33 cellular contexts compared by ENCODE assay signal in the genomic region with DNA sequence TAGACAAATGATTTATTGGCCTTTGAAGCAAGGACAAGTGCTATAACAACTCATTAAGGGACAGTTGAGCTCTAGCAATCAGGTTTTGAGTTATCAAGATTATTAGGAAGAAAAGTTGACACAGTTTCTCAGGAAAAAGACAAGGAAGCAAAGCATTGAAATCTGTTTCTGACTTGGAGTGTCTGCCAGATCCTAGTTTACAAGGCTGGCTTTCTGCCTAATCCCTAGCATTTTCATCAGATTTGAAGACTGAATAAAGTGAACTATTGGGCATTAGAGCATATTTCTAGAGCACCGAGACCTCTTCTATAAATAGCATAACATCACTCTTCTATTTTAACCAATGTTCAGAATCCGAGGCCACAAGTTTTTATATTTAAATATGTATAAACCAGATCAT. TPM values are rescaled to one million over a fixed set of nuclear protein-coding genes. Genes with fewer than 3 reads are reported as not detected.
DNase-seq lines count a peak whose midpoint lies in the region; ATAC-seq and TF ChIP-seq lines count a peak whose summit lies in the region.
"Had no signal": no experiment of that assay in that cellular context is flagged by ENCODE, and none has a peak within 500 bp of the region (broad histone marks: within the 10 kb centered on the region; RNA-seq: fewer than 3 reads in every experiment).

No MANE protein-coding gene starts in this region.

- no peak overlapping the region for H4K5ac ChIP-seq in IMR-90 (ENCODE audit: low read depth, low read length)

- H2AK9ac ChIP-seq in IMR-90 (replicated peaks; ENCODE audit: low read depth, low read length, poor library complexity), result no peak overlapping the region

- no peak for TF ChIP-seq POLR2A in IMR-90 (IDR thresholded peaks at IDR 0.05; ENCODE audit: low read depth, low read length)

- no peak overlapping the region for H3K14ac ChIP-seq in IMR-90 (replicated peaks; ENCODE audit: low read depth, low read length)

- no peak overlapping the region for H4K8ac ChIP-seq in IMR-90 (ENCODE audit: low read depth in 2 of 2, low read length in 2 of 2)

- no peak for TF ChIP-seq RAD21 in IMR-90 (IDR thresholded peaks at IDR 0.05; ENCODE audit: low read length)

- H3K9me3 Mint-ChIP-seq in brain, result no peaks in the 10 kb centered on the region
- H3K9me3 Mint-ChIP-seq: activated T-helper 2 cell treated with anti-CD3 and anti-CD28 coated beads, Interferon-gamma antibody, Interleukin-2, Interleukin-4, amounts not matched to agents 10 μg/mL and 5 μg/mL and 100 μg/mL, durations not matched to agents 14 hours and 24 hours and 36 hours; memory B cell; stimulated activated naive CD8-positive, alpha-beta T cell treated with anti-CD3 and anti-CD28 coated beads, Interleukin-15, Interleukin-2, amounts not matched to agents 100 ng/mL and 50 ng/mL, for 24 hours had no signal

- peak overlapping the region; percentile 21 to 86 (median 69); a peak in 20 of 22 replicates for H3K4me2 ChIP-seq in BLaER1 treated with 17β-estradiol and CSF1 and Interleukin-3, amounts not matched to agents 10 nM and 100 nM
- no peak overlapping the region for H3K4me2 ChIP-seq in IMR-90 (ENCODE audit: low read depth, low read length)
- H3K4me2 ChIP-seq: PC-9 had no signal

- peak overlapping the region in 3 of 11 experiments; percentile 5 to 57 (median 13); a peak in 3 of 22 replicates for H3K27ac ChIP-seq in BLaER1 treated with 17β-estradiol and CSF1 and Interleukin-3, amounts not matched to agents 10 nM and 100 nM
- H3K27ac ChIP-seq in IMR-90 (ENCODE audit: insufficient read depth, low read length) (no peak overlapping the region), foreskin keratinocyte (no peak overlapping the region), SJCRH30 (no peak overlapping the region)
- H3K27ac ChIP-seq: ovary, PC-9, spleen, testis had no signal

- ATAC-seq in IMR-90 (ENCODE audit: low read depth) (no peak), foreskin keratinocyte (no peak), GM21515 (IDR thresholded peaks at IDR 0.05; ENCODE audit: unreplicated experiment) (no peak)
- ATAC-seq: left lobe of liver had no signal

- TF ChIP-seq CTCF in IMR-90 (conservative IDR thresholded peaks at IDR 0.05; ENCODE audit: low read depth, low read length), result no peak
- TF ChIP-seq CTCF in brain (conservative IDR thresholded peaks at IDR 0.05), result no peak
- no peak for TF ChIP-seq CTCF in retinal pigment epithelial cell (conservative IDR thresholded peaks at IDR 0.05; ENCODE audit: low read depth, low read length)
- no peak for TF ChIP-seq CTCF in foreskin keratinocyte (conservative IDR thresholded peaks at IDR 0.05)

- dilution Hi-C loops in IMR-90 (cut with HindIII; ENCODE audit: low sequenced_read_pairs, unreplicated experiment), result no loop called here

- H2BK5ac ChIP-seq in IMR-90 (ENCODE audit: low read depth, low read length, poor library complexity, severe bottlenecking), result no peak overlapping the region

- no peak overlapping the region for H4K91ac ChIP-seq in IMR-90 (ENCODE audit: insufficient read depth, low read depth, low read length)

- in situ Hi-C loops in IMR-90 (cut with MboI; ENCODE audit: low sequenced_read_pairs), result no loop called here

- H3K36me3 ChIP-seq in BLaER1 treated with 17β-estradiol and CSF1 and Interleukin-3, amounts not matched to agents 10 nM and 100 nM, result peaks cover 0 to 34% (median 11%) of the 10 kb centered on the region in 11 experiments; a peak in 14 of 22 replicates
- H3K36me3 ChIP-seq in IMR-90 (ENCODE audit: control insufficient read depth, insufficient read depth, low read length) (no peaks in the 10 kb centered on the region), SJCRH30 (no peaks in the 10 kb centered on the region)
- H3K36me3 ChIP-seq: MG63, ovary, spleen had no signal

- CTCF ChIA-PET in IMR-90 (lab: Yijun Ruan, JAX), result no interaction called here

- H3K9ac ChIP-seq in BLaER1 treated with 17β-estradiol and CSF1 and Interleukin-3, amounts not matched to agents 10 nM and 100 nM, result peak overlapping the region in 3 of 11 experiments; percentile 2 to 62 (median 29); a peak in 4 of 22 replicates
- no peak overlapping the region for H3K9ac ChIP-seq in IMR-90 (ENCODE audit: low read depth, low read length)

- peak overlapping the region in 3 of 5 experiments; percentile 21 to 88 (median 68) for H3K27ac Mint-ChIP-seq in brain
- H3K27ac Mint-ChIP-seq: activated T-helper 2 cell treated with anti-CD3 and anti-CD28 coated beads, Interferon-gamma antibody, Interleukin-2, Interleukin-4, amounts not matched to agents 10 μg/mL and 5 μg/mL and 100 μg/mL, durations not matched to agents 14 hours and 24 hours and 36 hours; memory B cell; stimulated activated naive CD8-positive, alpha-beta T cell treated with anti-CD3 and anti-CD28 coated beads, Interleukin-15, Interleukin-2, amounts not matched to agents 100 ng/mL and 50 ng/mL, for 24 hours had no signal

- WGBS in IMR-90 (ENCODE audit: extremely low coverage in 2 of 2, insufficient read length in 1 of 2), 2 experiments, result no CpG with 5 or more reads among the region's 2 CpGs

- BruUV-seq in IMR-90 (replicated peaks; lab: Mats Ljungman, UMichigan), result no TSS peak

- H3K4ac ChIP-seq in IMR-90 (ENCODE audit: low read depth, low read length), result no peak overlapping the region

- DNase-seq in IMR-90 (peak; percentile 30), retinal pigment epithelial cell (ENCODE audit: low read depth) (peak; percentile 72), foreskin keratinocyte (no peak), SJCRH30 (no peak)
- DNase-seq: activated CD4-positive, alpha-beta T cell treated with anti-CD3 and anti-CD28 coated beads for 4 hours; activated naive CD4-positive, alpha-beta T cell treated with anti-CD3 and anti-CD28 coated beads, Interleukin-2, amount 50 U/mL, for 16 hours; activated T-cell treated with anti-CD3 and anti-CD28 coated beads for 4 hours; amygdala; DND-41; effector CD4-positive, alpha-beta T cell; glutamatergic neuron; KBM-7; MG63; NCI-H1105; NCI-H187; NCI-H2171 treated with DMSO at 0.1 percent for 48 hours; NCI-H524 treated with DMSO at 0.1 percent for 48 hours; ovary; PC-9; retina; spleen; stimulated activated CD4-positive, alpha-beta T cell treated with anti-CD3 and anti-CD28 coated beads, Interleukin-2, amount 100 ng/mL, for 24 hours; stimulated activated CD8-positive, alpha-beta memory T cell treated with anti-CD3 and anti-CD28 coated beads, Interleukin-4, amount 100 ng/mL, for 48 hours; SW 1271; T-helper 9 cell; testis had no signal

- POLR2A ChIA-PET in IMR-90 (lab: Charles Lee; ENCODE audit: unreplicated experiment), result no interaction called here

- H3K9me3 ChIP-seq in BLaER1 treated with 17β-estradiol and CSF1 and Interleukin-3, amounts not matched to agents 10 nM and 100 nM (replicated peaks in 1 of 11), result no peaks in the 10 kb centered on the region
- H3K9me3 ChIP-seq in IMR-90 (ENCODE audit: control insufficient read depth, insufficient read depth, low read length), result no peaks in the 10 kb centered on the region
- no peaks in the 10 kb centered on the region for H3K9me3 ChIP-seq in SJCRH30 (replicated peaks)
- H3K9me3 ChIP-seq: MG63, ovary, spleen, testis had no signal

- H3K4me1 Mint-ChIP-seq in brain, result peaks cover 52% of the 10 kb centered on the region

- H3K9me1 ChIP-seq in IMR-90 (ENCODE audit: insufficient read depth, low read length), result no peaks in the 10 kb centered on the region

- H2BK120ac ChIP-seq in IMR-90 (ENCODE audit: low read depth, low read length), result no peak overlapping the region

- H4K20me1 ChIP-seq in BLaER1 treated with 17β-estradiol and CSF1 and Interleukin-3, amounts not matched to agents 10 nM and 100 nM, result peaks cover 0 to 11% (median 0%) of the 10 kb centered on the region in 11 experiments; a peak in 2 of 22 replicates
- H4K20me1 ChIP-seq in IMR-90 (ENCODE audit: insufficient read depth, low read length), result no peaks in the 10 kb centered on the region

- no peak overlapping the region for H2BK15ac ChIP-seq in IMR-90 (ENCODE audit: low read depth, low read length)

- peaks cover 21 to 65% (median 44%) of the 10 kb centered on the region in 10 experiments for H3K4me1 ChIP-seq in BLaER1 treated with 17β-estradiol and CSF1 and Interleukin-3, amounts not matched to agents 10 nM and 100 nM
- no peaks in the 10 kb centered on the region for H3K4me1 ChIP-seq in IMR-90 (ENCODE audit: control insufficient read depth, insufficient read depth, low read length)
- no peaks in the 10 kb centered on the region for H3K4me1 ChIP-seq in foreskin keratinocyte
- H3K4me1 ChIP-seq in SJCRH30, result peaks cover 3% of the 10 kb centered on the region; the same call in 1 of the 2 replicates
- H3K4me1 ChIP-seq: spleen, testis had no signal

- H3K27me3 Mint-ChIP-seq in brain, result no peaks in the 10 kb centered on the region
- H3K27me3 Mint-ChIP-seq: memory B cell had no signal

- H3K27me3 ChIP-seq in BLaER1 treated with 17β-estradiol and CSF1 and Interleukin-3, amounts not matched to agents 10 nM and 100 nM, result no peaks in the 10 kb centered on the region
- H3K27me3 ChIP-seq in IMR-90 (ENCODE audit: control insufficient read depth, insufficient read depth, low read length) (no peaks in the 10 kb centered on the region), foreskin keratinocyte (peaks cover 11% of the 10 kb centered on the region), SJCRH30 (no peaks in the 10 kb centered on the region)
- H3K27me3 ChIP-seq: MG63, ovary, spleen, testis had no signal

- H3K4me3 Mint-ChIP-seq in brain, result peak overlapping the region in 4 of 5 experiments; percentile 67 to 81 (median 76)
- H3K4me3 Mint-ChIP-seq: memory B cell; stimulated activated naive CD8-positive, alpha-beta T cell treated with anti-CD3 and anti-CD28 coated beads, Interleukin-15, Interleukin-2, amounts not matched to agents 100 ng/mL and 50 ng/mL, for 24 hours had no signal

- no peak overlapping the region for H3K18ac ChIP-seq in IMR-90 (ENCODE audit: low read depth, low read length)

- H3K56ac ChIP-seq in IMR-90 (ENCODE audit: extremely low read depth, insufficient read depth, low read length), result no peak overlapping the region

- no peaks in the 10 kb centered on the region for H3K36me3 Mint-ChIP-seq in brain
- H3K36me3 Mint-ChIP-seq: memory B cell had no signal

- intact Hi-C loops in IMR-90 (cut with micrococcal nuclease), result no loop called here

- no peak overlapping the region for H3K23ac ChIP-seq in IMR-90 (ENCODE audit: low read depth, low read length)

- no peak overlapping the region for H2BK20ac ChIP-seq in IMR-90 (ENCODE audit: low read depth, low read length)

- H2AFZ ChIP-seq in IMR-90 (replicated peaks; ENCODE audit: low read length, poor library complexity), result no peak overlapping the region
- H2AFZ ChIP-seq: PC-9 had no signal

- H3K79me1 ChIP-seq in IMR-90 (ENCODE audit: low read depth in 1 of 2, low read length in 2 of 2), result no peaks in the 10 kb centered on the region

- no peak overlapping the region for H2AK5ac ChIP-seq in IMR-90 (ENCODE audit: low read depth, low read length)

- peak overlapping the region in 1 of 10 experiments; percentile 28; a peak in 2 of 20 replicates for H3K4me3 ChIP-seq in BLaER1 treated with 17β-estradiol and CSF1 and Interleukin-3, amounts not matched to agents 10 nM and 100 nM
- no peak overlapping the region for H3K4me3 ChIP-seq in IMR-90 (ENCODE audit: insufficient read depth, low read depth, low read length)
- H3K4me3 ChIP-seq in retinal pigment epithelial cell (ENCODE audit: low read length), result no peak overlapping the region
- no peak overlapping the region for H3K4me3 ChIP-seq in SJCRH30
- H3K4me3 ChIP-seq: MG63, ovary, PC-9, spleen, testis had no signal

RNA-seq across cellular contexts. Expression of a gene that starts 7.0 kb away (rescaled TPM):
- total RNA-seq in IMR-90 (2012; rRNA removed), result 3.0 and 4.2 TPM in 2 replicates
- polyA plus RNA-seq in IMR-90 (2012; rRNA removed), result 2.5 and 2.8 TPM in 2 replicates
- polyA plus RNA-seq in IMR-90 (2012; cell fraction: cytosol; rRNA removed), result 0.63 and 0.69 TPM in 2 replicates
- polyA plus RNA-seq in IMR-90 (2012; cell fraction: nucleus; rRNA removed; ENCODE audit: low replicate concordance), result 0.49 and 2.0 TPM in 2 replicates
- polyA plus RNA-seq in brain (ENCODE audit: insufficient read depth, low read depth, low replicate concordance), result 78.3 TPM
- 0.74 and 1.7 TPM in 2 replicates for total RNA-seq in foreskin keratinocyte
- polyA plus RNA-seq in foreskin keratinocyte, result 0.20 and 0.32 TPM in 2 replicates
- total RNA-seq in SJCRH30 (2014; rRNA removed; shearing (Covaris generic)), result 4.9 and 6.8 TPM in 2 replicates
- total RNA-seq: activated T-helper 2 cell treated with anti-CD3 and anti-CD28 coated beads, Interferon-gamma antibody, Interleukin-2, Interleukin-4, amounts not matched to agents 10 μg/mL and 5 μg/mL and 100 μg/mL, durations not matched to agents 14 hours and 24 hours and 36 hours had no signal

Comparison
In these comparisons a context has a peak if more than half of its experiments do, and no peak if none do; other contexts are left out.
1. DNase-seq: peak in IMR-90 (single experiment) and retinal pigment epithelial cell (single experiment); none in foreskin keratinocyte (0 of 2) and SJCRH30 (0 of 2).